In the genomic region with DNA sequence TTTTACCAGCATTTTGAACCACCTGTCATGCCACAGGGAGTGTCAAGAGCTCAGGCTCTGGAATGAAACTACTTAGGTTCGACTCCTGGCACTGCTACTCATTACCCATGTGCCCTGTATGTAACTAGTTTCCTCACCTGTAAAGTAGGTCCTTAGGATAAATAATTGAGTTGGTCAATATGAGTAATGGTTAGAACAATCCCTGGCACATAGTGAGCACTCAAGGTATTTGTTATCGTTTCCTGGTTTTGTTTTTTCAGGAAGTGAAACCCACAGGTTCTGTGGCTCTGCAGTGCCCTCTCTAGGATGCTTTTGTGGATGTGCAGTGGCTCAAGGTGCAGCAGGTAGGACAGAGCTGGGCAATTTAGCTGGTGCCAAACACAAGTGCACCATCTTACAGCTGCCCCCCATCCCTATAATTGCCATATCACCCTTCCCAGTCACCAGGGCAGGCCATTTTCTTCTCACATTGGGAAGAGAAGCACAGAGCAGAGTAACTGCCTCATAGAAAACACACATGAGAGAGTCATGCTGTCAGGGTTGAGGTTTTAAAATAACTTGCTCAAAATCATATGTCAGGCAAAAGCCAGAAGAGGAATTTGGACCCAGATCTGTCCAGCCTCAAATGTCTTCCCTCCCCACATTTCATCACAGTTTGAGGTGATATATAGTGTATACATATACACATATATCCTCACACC, we compare ENCODE assay signal across 1 cellular context.
TF ChIP-seq lines count a peak whose summit lies in the region.

No MANE protein-coding gene starts in this region.

TF ChIP-seq in GM12878, 131 proteins besides CTCF, POLR2A, EP300 and RAD21 (continued from another document):
- TF ChIP-seq RUNX3 (IDR thresholded peaks at IDR 0.05; ENCODE audit: low read length) = peak; percentile 57
- no peak for TF ChIP-seq WRNIP1 (IDR thresholded peaks at IDR 0.05; ENCODE audit: borderline replicate concordance, low read depth, low read length)
- peak; percentile 50 for TF ChIP-seq SMC3 (IDR thresholded peaks at IDR 0.05; ENCODE audit: borderline replicate concordance, low read length)
- TF ChIP-seq, protein P1, sequence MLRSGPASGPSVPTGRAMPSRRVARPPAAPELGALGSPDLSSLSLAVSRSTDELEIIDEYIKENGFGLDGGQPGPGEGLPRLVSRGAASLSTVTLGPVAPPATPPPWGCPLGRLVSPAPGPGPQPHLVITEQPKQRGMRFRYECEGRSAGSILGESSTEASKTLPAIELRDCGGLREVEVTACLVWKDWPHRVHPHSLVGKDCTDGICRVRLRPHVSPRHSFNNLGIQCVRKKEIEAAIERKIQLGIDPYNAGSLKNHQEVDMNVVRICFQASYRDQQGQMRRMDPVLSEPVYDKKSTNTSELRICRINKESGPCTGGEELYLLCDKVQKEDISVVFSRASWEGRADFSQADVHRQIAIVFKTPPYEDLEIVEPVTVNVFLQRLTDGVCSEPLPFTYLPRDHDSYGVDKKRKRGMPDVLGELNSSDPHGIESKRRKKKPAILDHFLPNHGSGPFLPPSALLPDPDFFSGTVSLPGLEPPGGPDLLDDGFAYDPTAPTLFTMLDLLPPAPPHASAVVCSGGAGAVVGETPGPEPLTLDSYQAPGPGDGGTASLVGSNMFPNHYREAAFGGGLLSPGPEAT (IDR thresholded peaks at IDR 0.05; ENCODE audit: low read depth) = no peak
- TF ChIP-seq SMAD1 (IDR thresholded peaks at IDR 0.05; ENCODE audit: low read depth, partially characterized antibody) = no peak
- TF ChIP-seq TAF1 (IDR thresholded peaks at IDR 0.05; ENCODE audit: borderline replicate concordance, low read depth, low read length) = no peak
- TF ChIP-seq, protein P2, sequence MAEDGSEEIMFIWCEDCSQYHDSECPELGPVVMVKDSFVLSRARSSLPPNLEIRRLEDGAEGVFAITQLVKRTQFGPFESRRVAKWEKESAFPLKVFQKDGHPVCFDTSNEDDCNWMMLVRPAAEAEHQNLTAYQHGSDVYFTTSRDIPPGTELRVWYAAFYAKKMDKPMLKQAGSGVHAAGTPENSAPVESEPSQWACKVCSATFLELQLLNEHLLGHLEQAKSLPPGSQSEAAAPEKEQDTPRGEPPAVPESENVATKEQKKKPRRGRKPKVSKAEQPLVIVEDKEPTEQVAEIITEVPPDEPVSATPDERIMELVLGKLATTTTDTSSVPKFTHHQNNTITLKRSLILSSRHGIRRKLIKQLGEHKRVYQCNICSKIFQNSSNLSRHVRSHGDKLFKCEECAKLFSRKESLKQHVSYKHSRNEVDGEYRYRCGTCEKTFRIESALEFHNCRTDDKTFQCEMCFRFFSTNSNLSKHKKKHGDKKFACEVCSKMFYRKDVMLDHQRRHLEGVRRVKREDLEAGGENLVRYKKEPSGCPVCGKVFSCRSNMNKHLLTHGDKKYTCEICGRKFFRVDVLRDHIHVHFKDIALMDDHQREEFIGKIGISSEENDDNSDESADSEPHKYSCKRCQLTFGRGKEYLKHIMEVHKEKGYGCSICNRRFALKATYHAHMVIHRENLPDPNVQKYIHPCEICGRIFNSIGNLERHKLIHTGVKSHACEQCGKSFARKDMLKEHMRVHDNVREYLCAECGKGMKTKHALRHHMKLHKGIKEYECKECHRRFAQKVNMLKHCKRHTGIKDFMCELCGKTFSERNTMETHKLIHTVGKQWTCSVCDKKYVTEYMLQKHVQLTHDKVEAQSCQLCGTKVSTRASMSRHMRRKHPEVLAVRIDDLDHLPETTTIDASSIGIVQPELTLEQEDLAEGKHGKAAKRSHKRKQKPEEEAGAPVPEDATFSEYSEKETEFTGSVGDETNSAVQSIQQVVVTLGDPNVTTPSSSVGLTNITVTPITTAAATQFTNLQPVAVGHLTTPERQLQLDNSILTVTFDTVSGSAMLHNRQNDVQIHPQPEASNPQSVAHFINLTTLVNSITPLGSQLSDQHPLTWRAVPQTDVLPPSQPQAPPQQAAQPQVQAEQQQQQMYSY (CRISPR knock-in tag; IDR thresholded peaks at IDR 0.05) = no peak
- peak; percentile 18 to 19; a peak in 2 of 4 replicates for TF ChIP-seq IKZF2 (IDR thresholded peaks at IDR 0.05)
- peak; percentile 48; the same call in 1 of the 2 replicates for TF ChIP-seq DPF2 (IDR thresholded peaks at IDR 0.05)
- TF ChIP-seq SREBF2 (IDR thresholded peaks at IDR 0.05; ENCODE audit: low read length) = no peak
- TF ChIP-seq ZNF217 (IDR thresholded peaks at IDR 0.05) = 0 out of 2 replicates have a peak, but pooled peaks have one; percentile 28
- TF ChIP-seq JUND (IDR thresholded peaks at IDR 0.05; ENCODE audit: low read depth, low read length) = no peak
- no peak for TF ChIP-seq RCOR1 (conservative IDR thresholded peaks at IDR 0.05; ENCODE audit: low read depth, low read length)
- no peak for TF ChIP-seq EGR1 (IDR thresholded peaks at IDR 0.05; ENCODE audit: borderline replicate concordance in 1 of 2, low read depth in 2 of 2, low read length in 2 of 2)
- no peak for TF ChIP-seq ESRRA (IDR thresholded peaks at IDR 0.05; ENCODE audit: low read length)
- TF ChIP-seq, protein P3, sequence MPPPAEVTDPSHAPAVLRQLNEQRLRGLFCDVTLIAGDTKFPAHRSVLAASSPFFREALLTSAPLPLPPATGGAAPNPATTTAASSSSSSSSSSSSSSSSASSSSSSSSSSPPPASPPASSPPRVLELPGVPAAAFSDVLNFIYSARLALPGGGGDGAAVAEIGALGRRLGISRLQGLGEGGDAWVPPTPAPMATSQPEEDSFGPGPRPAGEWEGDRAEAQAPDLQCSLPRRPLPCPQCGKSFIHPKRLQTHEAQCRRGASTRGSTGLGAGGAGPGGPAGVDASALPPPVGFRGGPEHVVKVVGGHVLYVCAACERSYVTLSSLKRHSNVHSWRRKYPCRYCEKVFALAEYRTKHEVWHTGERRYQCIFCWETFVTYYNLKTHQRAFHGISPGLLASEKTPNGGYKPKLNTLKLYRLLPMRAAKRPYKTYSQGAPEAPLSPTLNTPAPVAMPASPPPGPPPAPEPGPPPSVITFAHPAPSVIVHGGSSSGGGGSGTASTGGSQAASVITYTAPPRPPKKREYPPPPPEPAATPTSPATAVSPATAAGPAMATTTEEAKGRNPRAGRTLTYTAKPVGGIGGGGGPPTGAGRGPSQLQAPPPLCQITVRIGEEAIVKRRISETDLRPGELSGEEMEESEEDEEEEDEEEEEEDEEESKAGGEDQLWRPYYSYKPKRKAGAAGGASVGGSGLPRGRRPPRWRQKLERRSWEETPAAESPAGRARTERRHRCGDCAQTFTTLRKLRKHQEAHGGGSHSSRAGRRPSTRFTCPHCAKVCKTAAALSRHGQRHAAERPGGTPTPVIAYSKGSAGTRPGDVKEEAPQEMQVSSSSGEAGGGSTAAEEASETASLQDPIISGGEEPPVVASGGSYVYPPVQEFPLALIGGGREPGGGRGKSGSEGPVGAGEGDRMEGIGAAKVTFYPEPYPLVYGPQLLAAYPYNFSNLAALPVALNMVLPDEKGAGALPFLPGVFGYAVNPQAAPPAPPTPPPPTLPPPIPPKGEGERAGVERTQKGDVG (CRISPR knock-in tag; IDR thresholded peaks at IDR 0.05) = no peak
- no peak for TF ChIP-seq MTA2 (IDR thresholded peaks at IDR 0.05; ENCODE audit: low read depth)
- no peak for TF ChIP-seq HDAC6 (IDR thresholded peaks at IDR 0.05; ENCODE audit: unreplicated experiment)
